Comparison of ENCODE assay signal across 23 cellular contexts in genomic region chr2:227877359-227878309, GRCh38. TPM values are rescaled to one million over a fixed set of nuclear protein-coding genes. Genes with fewer than 3 reads are reported as not detected.
DNase-seq lines count a peak whose midpoint lies in the region; ATAC-seq and TF ChIP-seq lines count a peak whose summit lies in the region.
"Had no signal": no experiment of that assay in that cellular context is flagged by ENCODE, and none has a peak within 500 bp of the region (broad histone marks: within the 10 kb centered on the region; RNA-seq: fewer than 3 reads in every experiment).

No MANE protein-coding gene starts in this region.

- TF ChIP-seq EP300 in suprapubic skin (IDR thresholded peaks at IDR 0.05): no peak
- no peak for TF ChIP-seq EP300 in transverse colon (IDR thresholded peaks at IDR 0.05; ENCODE audit: low read depth)

- H3K27me3 ChIP-seq in MG63: no peaks in the 10 kb centered on the region
- H3K27me3 ChIP-seq in suprapubic skin: no peaks in the 10 kb centered on the region
- no peaks in the 10 kb centered on the region for H3K27me3 ChIP-seq in transverse colon
- H3K27me3 ChIP-seq: BLaER1 treated with 17β-estradiol and CSF1 and Interleukin-3, amounts not matched to agents 10 nM and 100 nM; foreskin keratinocyte had no signal

- H3K36me3 ChIP-seq in MG63: 0 out of 2 replicates have a peak, but pooled peaks cover 3% of the 10 kb centered on the region
- no peaks in the 10 kb centered on the region for H3K36me3 ChIP-seq in suprapubic skin
- H3K36me3 ChIP-seq in transverse colon: no peaks in the 10 kb centered on the region
- H3K36me3 ChIP-seq: BLaER1 treated with 17β-estradiol and CSF1 and Interleukin-3, amounts not matched to agents 10 nM and 100 nM had no signal

- H3K4me1 ChIP-seq in suprapubic skin (peaks cover 10% of the 10 kb centered on the region), transverse colon (no peaks in the 10 kb centered on the region)
- H3K4me1 ChIP-seq: foreskin keratinocyte had no signal

- peak; percentile 82 for ATAC-seq in left ventricle myocardium superior
- ATAC-seq: activated naive CD8-positive, alpha-beta T cell treated with anti-CD3 and anti-CD28 coated beads, Interleukin-2, amount 50 U/mL, for 24 hours; activated T-helper 17 cell treated with anti-CD3 and anti-CD28 coated beads, Interleukin-2, amount 50 U/mL, for 72 hours; foreskin keratinocyte; GM12878; left lobe of liver had no signal

- H3K4me3 ChIP-seq in MG63 (no peak overlapping the region), choroid plexus epithelial cell (ENCODE audit: low read depth, low read length) (no peak overlapping the region), suprapubic skin (no peak overlapping the region), transverse colon (no peak overlapping the region)
- H3K4me3 ChIP-seq: BLaER1 treated with 17β-estradiol and CSF1 and Interleukin-3, amounts not matched to agents 10 nM and 100 nM; GM12878; SK-N-MC had no signal

- peak overlapping the region; percentile 50 for H3K27ac ChIP-seq in suprapubic skin
- no peak overlapping the region for H3K27ac ChIP-seq in transverse colon
- H3K27ac ChIP-seq: BLaER1 treated with 17β-estradiol and CSF1 and Interleukin-3, amounts not matched to agents 10 nM and 100 nM; foreskin keratinocyte; SK-N-MC had no signal

- TF ChIP-seq POLR2A in suprapubic skin (IDR thresholded peaks at IDR 0.05): no peak
- TF ChIP-seq POLR2A in transverse colon (IDR thresholded peaks at IDR 0.05): no peak

- DNase-seq in MG63 (peak; percentile 68), choroid plexus epithelial cell (ENCODE audit: low read depth) (peak; percentile 37), left ventricle myocardium superior (peak; percentile 29), suprapubic skin (ENCODE audit: low spot score in 2 of 2) (no peak), transverse colon (no peak), HuH-7 (ENCODE audit: low spot score) (no peak), 8988T (no peak)
- DNase-seq: activated naive CD8-positive, alpha-beta T cell treated with anti-CD3 and anti-CD28 coated beads, Interleukin-2, amount 50 U/mL, for 24 hours; central memory CD4-positive, alpha-beta T cell; foreskin keratinocyte; GDM1; NCI-H1436; NCI-H2171 treated with DMSO at 0.1 percent for 48 hours; NCI-H774; nucleus accumbens; stimulated activated CD4-positive, alpha-beta T cell treated with anti-CD3 and anti-CD28 coated beads, Interleukin-4, amount 100 ng/mL, for 4 hours; T-helper 9 cell had no signal

- TF ChIP-seq CTCF in choroid plexus epithelial cell (conservative IDR thresholded peaks at IDR 0.05; ENCODE audit: low read depth, low read length) (no peak), suprapubic skin (IDR thresholded peaks at IDR 0.05) (no peak), transverse colon (IDR thresholded peaks at IDR 0.05) (no peak)

- in situ Hi-C loops in transverse colon (cut with MboI; ENCODE audit: low pct_ligation_motif_present in 1 of 4, low pct_unique_long_range_greater_than_20kb in 1 of 4, low sequenced_read_pairs in 3 of 4): loop anchor here in 1 of 4 donors (25.0 kb wide), 1 partner anchor 785 kb away; no protein-coding TSS in a partner anchor

- intact Hi-C loops in left ventricle myocardium superior (cut with micrococcal nuclease): no loop called here
- intact Hi-C loops in transverse colon (cut with DNase I; ENCODE audit: low total_unique reads): no loop called here

- 55% methylated on average over 9 of the region's 9 CpGs for WGBS in suprapubic skin
- 57 to 63% methylated on average over 6 to 9 of the region's 9 CpGs for WGBS in transverse colon (ENCODE audit: low coverage in 1 of 2), 2 donors

- H3K9me3 ChIP-seq in MG63: no peaks in the 10 kb centered on the region
- H3K9me3 ChIP-seq in suprapubic skin: no peaks in the 10 kb centered on the region
- no peaks in the 10 kb centered on the region for H3K9me3 ChIP-seq in transverse colon
- H3K9me3 ChIP-seq: BLaER1 treated with 17β-estradiol and CSF1 and Interleukin-3, amounts not matched to agents 10 nM and 100 nM had no signal

RNA-seq across cellular contexts. Expression of gene DAW1, which starts 6.2 kb away (rescaled TPM):
- 8.3 and 8.5 TPM in 2 replicates for total RNA-seq in MG63 (2014; rRNA removed; shearing (Covaris generic); ENCODE audit: low replicate concordance)
- total RNA-seq in left ventricle myocardium superior: not detected
- total RNA-seq in suprapubic skin: 1 to 10 TPM in 1 of 4 donors, not detected in 3; 1.1 TPM
- not detected for total RNA-seq in transverse colon
- total RNA-seq: GM12878, HT1080, left lobe of liver had no signal

Comparison
In these comparisons a context has a peak if more than half of its experiments do, and no peak if none do; other contexts are left out.
1. DNase-seq: peak in MG63 (single experiment), choroid plexus epithelial cell (single experiment) and left ventricle myocardium superior (single experiment); none in suprapubic skin (0 of 2), transverse colon (single experiment), HuH-7 (single experiment) and 8988T (single experiment).